12 cellular contexts compared by ENCODE assay signal in the genomic region with DNA sequence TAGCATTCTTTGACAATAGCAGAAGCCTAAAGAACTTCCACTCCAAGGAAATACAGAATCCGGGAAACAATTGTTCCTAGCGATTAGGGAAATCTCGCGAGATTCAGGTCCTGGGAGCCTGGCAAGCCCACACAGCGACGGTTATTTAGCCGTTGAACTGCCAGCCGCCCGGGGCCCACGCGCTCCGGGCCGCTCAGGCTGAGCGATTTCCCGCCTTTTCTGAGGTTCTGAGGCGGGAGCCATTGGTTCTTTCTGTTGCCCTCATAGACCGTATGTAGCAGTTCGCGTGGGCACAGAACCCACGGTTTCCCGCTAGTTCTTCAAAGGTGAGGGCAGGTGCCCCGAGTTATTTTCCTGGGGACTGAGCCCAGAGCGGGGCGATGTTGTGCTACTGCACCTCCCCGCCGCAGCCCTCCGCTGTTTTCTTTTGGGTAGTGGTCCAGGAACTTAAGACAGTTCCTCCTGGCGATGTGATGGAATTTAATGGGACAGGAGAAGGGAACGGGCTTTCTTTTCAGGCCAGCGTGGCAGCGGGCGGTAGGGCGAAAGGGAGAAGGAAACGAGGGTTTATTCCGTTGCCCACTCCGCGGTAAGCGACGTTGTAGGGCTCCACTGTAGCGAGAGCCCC. TPM values are rescaled to one million over a fixed set of nuclear protein-coding genes. Genes with fewer than 3 reads are reported as not detected.
A peak's percentile ranks its signal among the peaks of the same experiment; 100 is the strongest.
DNase-seq lines count a peak whose midpoint lies in the region; ATAC-seq, FAIRE-seq and TF ChIP-seq lines count a peak whose summit lies in the region.
"Had no signal": no experiment of that assay in that cellular context is flagged by ENCODE, and none has a peak within 500 bp of the region (broad histone marks: within the 10 kb centered on the region; RNA-seq: fewer than 3 reads in every experiment).

A gene with protein sequence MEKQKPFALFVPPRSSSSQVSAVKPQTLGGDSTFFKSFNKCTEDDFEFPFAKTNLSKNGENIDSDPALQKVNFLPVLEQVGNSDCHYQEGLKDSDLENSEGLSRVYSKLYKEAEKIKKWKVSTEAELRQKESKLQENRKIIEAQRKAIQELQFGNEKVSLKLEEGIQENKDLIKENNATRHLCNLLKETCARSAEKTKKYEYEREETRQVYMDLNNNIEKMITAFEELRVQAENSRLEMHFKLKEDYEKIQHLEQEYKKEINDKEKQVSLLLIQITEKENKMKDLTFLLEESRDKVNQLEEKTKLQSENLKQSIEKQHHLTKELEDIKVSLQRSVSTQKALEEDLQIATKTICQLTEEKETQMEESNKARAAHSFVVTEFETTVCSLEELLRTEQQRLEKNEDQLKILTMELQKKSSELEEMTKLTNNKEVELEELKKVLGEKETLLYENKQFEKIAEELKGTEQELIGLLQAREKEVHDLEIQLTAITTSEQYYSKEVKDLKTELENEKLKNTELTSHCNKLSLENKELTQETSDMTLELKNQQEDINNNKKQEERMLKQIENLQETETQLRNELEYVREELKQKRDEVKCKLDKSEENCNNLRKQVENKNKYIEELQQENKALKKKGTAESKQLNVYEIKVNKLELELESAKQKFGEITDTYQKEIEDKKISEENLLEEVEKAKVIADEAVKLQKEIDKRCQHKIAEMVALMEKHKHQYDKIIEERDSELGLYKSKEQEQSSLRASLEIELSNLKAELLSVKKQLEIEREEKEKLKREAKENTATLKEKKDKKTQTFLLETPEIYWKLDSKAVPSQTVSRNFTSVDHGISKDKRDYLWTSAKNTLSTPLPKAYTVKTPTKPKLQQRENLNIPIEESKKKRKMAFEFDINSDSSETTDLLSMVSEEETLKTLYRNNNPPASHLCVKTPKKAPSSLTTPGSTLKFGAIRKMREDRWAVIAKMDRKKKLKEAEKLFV (plus strand): TSS at position 171 of the 628 bp plus-strand sequence. CDS start 602 bp downstream, outside the sequence.

- no peak for TF ChIP-seq POLR2A in spleen (IDR thresholded peaks at IDR 0.05)

- H3K9me3 ChIP-seq in astrocyte (ENCODE audit: insufficient read depth, low read depth, low read length) (no peaks in the 10 kb centered on the region), muscle layer of duodenum (ENCODE audit: control insufficient read depth in 1 of 2, low read length in 2 of 2) (no peaks in the 10 kb centered on the region), spleen (no peaks in the 10 kb centered on the region), tibial artery (no peaks in the 10 kb centered on the region)

- no peak within 1 kb of the TSS for H3K9ac ChIP-seq in astrocyte (ENCODE audit: low read length)

- intact Hi-C loops in spleen (cut with DNase I; ENCODE audit: low total_unique reads) (no loop called here), tibial artery (cut with DNase I; ENCODE audit: low total_unique reads) (no loop called here), left colon (cut with DNase I, micrococcal nuclease) (no loop called here)

- no peaks in the 10 kb centered on the region for H3K79me2 ChIP-seq in astrocyte (ENCODE audit: insufficient read depth, low read length)

- H3K27ac ChIP-seq in astrocyte (ENCODE audit: low read depth, low read length), result no peak within 1 kb of the TSS
- H3K27ac ChIP-seq in muscle layer of duodenum (ENCODE audit: low read length), result no peak within 1 kb of the TSS
- no peak within 1 kb of the TSS for H3K27ac ChIP-seq in spleen
- no peak within 1 kb of the TSS for H3K27ac ChIP-seq in tibial artery
- H3K27ac ChIP-seq: SK-N-MC had no signal

- no peaks in the 10 kb centered on the region for H3K4me1 Mint-ChIP-seq in astrocyte (ENCODE audit: low read depth, unreplicated experiment)

- no peaks in the 10 kb centered on the region for H3K36me3 Mint-ChIP-seq in astrocyte (ENCODE audit: low read depth, unreplicated experiment)

- H3K4me3 ChIP-seq in astrocyte (ENCODE audit: insufficient read depth, low read depth, low read length) (peak within 1 kb of the TSS; percentile 17), muscle layer of duodenum (ENCODE audit: low read depth in 1 of 2, low read length in 2 of 2) (peak within 1 kb of the TSS; percentile 33 to 56), spleen (peak within 1 kb of the TSS in 3 of 8 donors; percentile 1 to 30 (median 1)), tibial artery (peak within 1 kb of the TSS in 1 of 2 donors; percentile 20)
- H3K4me3 ChIP-seq: SK-N-MC had no signal

- H3K27me3 ChIP-seq in astrocyte (ENCODE audit: insufficient read depth, low read length) (peaks cover 18% of the 10 kb centered on the region), muscle layer of duodenum (ENCODE audit: low read depth, low read length) (peaks cover 14% of the 10 kb centered on the region), spleen (replicated peaks in 1 of 7) (peaks cover 0 to 76% (median 26%) of the 10 kb centered on the region in 7 donors), tibial artery (peaks cover 0 to 16% of the 10 kb centered on the region in 2 donors)

- peak; percentile 0 for DNase-seq in stimulated activated CD4-positive, alpha-beta T cell treated with anti-CD3 and anti-CD28 coated beads, Interleukin-12 subunit alpha, Interleukin-12 subunit beta, amount 100 ng/mL, for 4 hours
- no peak for DNase-seq in stimulated activated CD4-positive, alpha-beta T cell treated with anti-CD3 and anti-CD28 coated beads, Interleukin-4, amount 100 ng/mL, for 4 hours
- no peak for DNase-seq in astrocyte (ENCODE audit: low read depth)
- DNase-seq in spleen, result no peak
- DNase-seq in tibial artery, result no peak
- no peak for DNase-seq in left colon
- DNase-seq: cerebellar nuclear complex, left ventricle myocardium superior, NCI-H69 had no signal

- H3K36me3 ChIP-seq in astrocyte (ENCODE audit: insufficient read depth, low read length), result no peaks in the 10 kb centered on the region
- no peaks in the 10 kb centered on the region for H3K36me3 ChIP-seq in muscle layer of duodenum (ENCODE audit: control insufficient read depth in 1 of 2, insufficient read depth in 2 of 2, low read length in 2 of 2)
- H3K36me3 ChIP-seq in spleen, result no peaks in the 10 kb centered on the region
- no peaks in the 10 kb centered on the region for H3K36me3 ChIP-seq in tibial artery

- 32 to 61% (median 38%) methylated on average over 40 of the region's 40 CpGs for WGBS in spleen, 5 donors

- H3K4me2 ChIP-seq in astrocyte (ENCODE audit: low read length), result peak within 1 kb of the TSS; percentile 79

- H3K4me3 Mint-ChIP-seq in astrocyte (ENCODE audit: unreplicated experiment), result peak within 1 kb of the TSS; percentile 64

- H2AFZ ChIP-seq in astrocyte (ENCODE audit: low read depth, low read length), result peak within 1 kb of the TSS; percentile 63

- TF ChIP-seq CTCF in astrocyte (IDR thresholded peaks at IDR 0.05; ENCODE audit: insufficient read depth, low read depth, low read length) (no peak), spleen (IDR thresholded peaks at IDR 0.05 in 8 of 11, conservative IDR thresholded peaks at IDR 0.05 in 3 of 11) (no peak), tibial artery (IDR thresholded peaks at IDR 0.05) (no peak)

- H3K27ac Mint-ChIP-seq in astrocyte (ENCODE audit: unreplicated experiment), result no peak within 1 kb of the TSS

- H3K4me1 ChIP-seq in astrocyte (ENCODE audit: insufficient read depth, low read length), result peaks cover 4% of the 10 kb centered on the region
- no peaks in the 10 kb centered on the region for H3K4me1 ChIP-seq in muscle layer of duodenum (ENCODE audit: control insufficient read depth in 1 of 2, insufficient read depth in 2 of 2, low read length in 2 of 2)
- peaks cover 0 to 9% (median 0%) of the 10 kb centered on the region in 6 donors for H3K4me1 ChIP-seq in spleen
- H3K4me1 ChIP-seq in tibial artery, result peaks cover 0 to 3% (median 0%) of the 10 kb centered on the region in 4 donors

- H3K9me3 Mint-ChIP-seq in astrocyte (ENCODE audit: unreplicated experiment), result no peaks in the 10 kb centered on the region

- FAIRE-seq in astrocyte (lab: Jason Lieb, UNC), result no peak

- ATAC-seq in GM18909 (IDR thresholded peaks at IDR 0.05; ENCODE audit: poor library complexity, unreplicated experiment) (no peak), left colon (no peak)
- ATAC-seq: left ventricle myocardium superior had no signal

- peaks cover 18% of the 10 kb centered on the region for H3K27me3 Mint-ChIP-seq in astrocyte (ENCODE audit: low read depth, unreplicated experiment)

- no peaks in the 10 kb centered on the region for H4K20me1 ChIP-seq in astrocyte (ENCODE audit: insufficient read depth, low read length)

RNA-seq across cellular contexts. Expression of the gene that starts here (rescaled TPM):
- not detected in 2 replicates for total RNA-seq in astrocyte
- not detected for total RNA-seq in spleen
- polyA plus RNA-seq in spleen, result not detected
- total RNA-seq in left colon, result not detected
- total RNA-seq: left ventricle myocardium superior had no signal
